Comparison of ENCODE assay signal across 8 cellular contexts in genomic region chr19:44112802-44113137, GRCh38. TPM values are rescaled to one million over a fixed set of nuclear protein-coding genes. Genes with fewer than 3 reads are reported as not detected.
DNase-seq lines count a peak whose midpoint lies in the region; ATAC-seq and TF ChIP-seq lines count a peak whose summit lies in the region.

No MANE protein-coding gene starts in this region.

- no peaks in the 10 kb centered on the region for H3K79me2 ChIP-seq in PC-9 (ENCODE audit: low read depth)

- peak overlapping the region; percentile 91 for H3K4me2 ChIP-seq in PC-9

- H3K36me3 ChIP-seq in PC-9 (ENCODE audit: low read depth) (no peaks in the 10 kb centered on the region; the same call in 1 of the 2 replicates), esophagus squamous epithelium (peaks cover 0 to 31% (median 3%) of the 10 kb centered on the region in 3 donors), rectal smooth muscle tissue (ENCODE audit: control insufficient read depth, insufficient read depth, low read length) (peaks cover 5% of the 10 kb centered on the region)

- no peaks in the 10 kb centered on the region for H3K9me2 ChIP-seq in PC-9 (ENCODE audit: insufficient read depth)

- peaks cover 34% of the 10 kb centered on the region for H3K9me3 ChIP-seq in PC-9 (ENCODE audit: insufficient read depth, low read depth)
- peaks cover 5 to 34% (median 24%) of the 10 kb centered on the region in 3 donors for H3K9me3 ChIP-seq in esophagus squamous epithelium

- intact Hi-C loops in PC-9 (cut with micrococcal nuclease; ENCODE audit: unreplicated experiment), result loop anchor here (1.0 to 10.0 kb wide), 7 partner anchors 18 to 192 kb away; partner anchors contain the start of genes ZNF155, ZNF222, ZNF224 and ZNF235
- intact Hi-C loops in esophagus squamous epithelium (cut with DNase I), result no loop called here

- no peak overlapping the region for H3K9ac ChIP-seq in rectal smooth muscle tissue (ENCODE audit: low read length)

- no peak for TF ChIP-seq POLR2A in esophagus squamous epithelium (IDR thresholded peaks at IDR 0.05)

- H3K4me1 ChIP-seq in PC-9 (replicated peaks; ENCODE audit: insufficient read depth) (peaks cover 14% of the 10 kb centered on the region; the same call in 1 of the 2 replicates), esophagus squamous epithelium (peaks cover 0 to 25% (median 17%) of the 10 kb centered on the region in 3 donors), rectal smooth muscle tissue (ENCODE audit: control insufficient read depth, insufficient read depth, low read length) (peaks cover 2% of the 10 kb centered on the region)

- H3F3A ChIP-seq in PC-9 (ENCODE audit: insufficient read depth, low read depth), result no peaks in the 10 kb centered on the region

- in situ Hi-C loops in KBM-7 (cut with MboI; ENCODE audit: low pct_unique_long_range_greater_than_20kb, low sequenced_read_pairs), result no loop called here

- H3K27ac ChIP-seq in PC-9, result no peak overlapping the region
- H3K27ac ChIP-seq in esophagus squamous epithelium, result peak overlapping the region in 3 of 4 donors; percentile 43 to 81 (median 61)
- no peak overlapping the region for H3K27ac ChIP-seq in rectal smooth muscle tissue (ENCODE audit: low read depth, low read length)

- no peak for TF ChIP-seq CTCF in PC-9 (conservative IDR thresholded peaks at IDR 0.05)
- TF ChIP-seq CTCF in esophagus squamous epithelium (IDR thresholded peaks at IDR 0.05), result no peak

- peak overlapping the region; percentile 80 for H3K4me3 ChIP-seq in PC-9
- H3K4me3 ChIP-seq in esophagus squamous epithelium, result peak overlapping the region; percentile 64 to 86 (median 71)
- H3K4me3 ChIP-seq in rectal smooth muscle tissue (ENCODE audit: low read length), result peak overlapping the region; percentile 91

- no peaks in the 10 kb centered on the region for H4K20me1 ChIP-seq in PC-9 (ENCODE audit: insufficient read depth)

- POLR2A ChIA-PET in PC-9 (lab: Charles Lee; ENCODE audit: unreplicated experiment), result no interaction called here

- BruUV-seq in PC-9 (replicated peaks; lab: Mats Ljungman, UMichigan), result no TSS peak

- ATAC-seq in GM18858 (IDR thresholded peaks at IDR 0.05; ENCODE audit: unreplicated experiment), result no peak

- peak overlapping the region; percentile 91 for H2AFZ ChIP-seq in PC-9

- DNase-seq in NCI-H146 treated with DMSO at 0.1 percent for 48 hours (lab: John Stamatoyannopoulos, UW; ENCODE audit: unreplicated experiment), result peak; percentile 53
- DNase-seq in NCI-H146 (lab: John Stamatoyannopoulos, UW), result no peak
- DNase-seq in PC-9, result no peak
- DNase-seq in esophagus squamous epithelium (lab: John Stamatoyannopoulos, UW), result no peak
- DNase-seq in stimulated activated CD8-positive, alpha-beta memory T cell treated with anti-CD3 and anti-CD28 coated beads, Interleukin-4, amount 100 ng/mL, for 48 hours, result no peak
- no peak for DNase-seq in KBM-7

- CTCF ChIA-PET in PC-9 (lab: Charles Lee), result no interaction called here

- H3K27me3 ChIP-seq in PC-9 (ENCODE audit: insufficient read depth, low read depth) (no peaks in the 10 kb centered on the region), esophagus squamous epithelium (no peaks in the 10 kb centered on the region), rectal smooth muscle tissue (ENCODE audit: control insufficient read depth, insufficient read depth, low read length) (no peaks in the 10 kb centered on the region)

- WGBS in esophagus squamous epithelium, 2 donors, result 0 to 2% methylated on average over 11 of the region's 11 CpGs

RNA-seq across cellular contexts. Expression of gene ZNF225, which starts 0.4 kb away (rescaled TPM):
- 3.5 and 5.4 TPM in 2 replicates for total RNA-seq in PC-9 (2021)
- total RNA-seq in esophagus squamous epithelium, result 1 to 10 TPM; 1.2 to 3.1 (median 2.4) TPM

RNA-seq across cellular contexts. Expression of gene ZNF224, which starts 18.6 kb away (rescaled TPM):
- total RNA-seq in PC-9 (2021), result 29.3 and 30.9 TPM in 2 replicates
- 10 to 100 TPM in 1 of 4 donors, 1 to 10 TPM in 3; 5.7 to 23.8 (median 8.2) TPM for total RNA-seq in esophagus squamous epithelium

RNA-seq across cellular contexts. Expression of gene ZNF234, which starts 28.6 kb away (rescaled TPM):
- 6.0 and 8.6 TPM in 2 replicates for total RNA-seq in PC-9 (2021)
- total RNA-seq in esophagus squamous epithelium, result 1 to 10 TPM in 3 of 4 donors, under 1 TPM in 1; 0.88 to 8.4 (median 3.4) TPM

RNA-seq across cellular contexts. Expression of gene ZNF284, which starts 40.8 kb away (rescaled TPM):
- total RNA-seq in PC-9 (2021) (1.9 and 2.0 TPM in 2 replicates), esophagus squamous epithelium (1 to 10 TPM in 2 of 4 donors, under 1 TPM in 2; 0.44 to 1.9 (median 0.80) TPM)

RNA-seq across cellular contexts. Expression of gene ZNF226, which starts 52.1 kb away (rescaled TPM):
- total RNA-seq in PC-9 (2021) (12.9 and 21.7 TPM in 2 replicates), esophagus squamous epithelium (10 to 100 TPM in 3 of 4 donors, 1 to 10 TPM in 1; 9.9 to 23.8 (median 12.9) TPM)

Comparison
In these comparisons a context has a peak if more than half of its experiments do, and no peak if none do; other contexts are left out.
1. H3K27ac ChIP-seq: peak in esophagus squamous epithelium (3 of 4); none in PC-9 (single experiment) and rectal smooth muscle tissue (single experiment).
2. Peak in every context shown above with its lines, with median percentiles within 50 percentile points of each other: H3K4me3 ChIP-seq.